In the genomic region with DNA sequence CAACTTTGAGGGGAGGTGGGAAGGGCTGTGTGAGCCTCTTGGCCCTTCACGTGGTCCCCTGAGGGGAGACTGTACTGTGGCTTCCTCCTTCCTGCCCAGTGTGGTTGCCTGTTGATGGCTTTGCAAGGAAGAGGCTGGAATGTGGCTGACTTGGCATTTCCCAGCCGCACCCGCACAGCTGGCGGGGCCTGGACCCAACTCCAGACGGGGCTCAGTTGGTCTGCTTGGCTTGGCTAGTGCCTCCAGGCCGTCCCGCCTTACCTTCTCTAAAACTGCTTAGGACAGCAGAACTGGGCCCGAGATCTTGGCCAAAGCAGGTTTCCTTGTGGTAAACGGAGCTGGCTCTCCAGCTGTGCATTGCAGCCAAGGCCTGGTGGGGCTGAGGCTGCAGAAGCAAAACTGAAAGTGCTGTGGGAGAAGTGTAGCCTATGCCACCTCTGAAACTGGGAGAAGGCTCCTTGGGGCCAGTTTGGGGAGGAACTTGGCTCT, we compare ENCODE assay signal across 9 cellular contexts.
DNase-seq lines count a peak whose midpoint lies in the region; ATAC-seq, FAIRE-seq and TF ChIP-seq lines count a peak whose summit lies in the region.
"Had no signal": no experiment of that assay in that cellular context is flagged by ENCODE, and none has a peak within 500 bp of the region (broad histone marks: within the 10 kb centered on the region; RNA-seq: fewer than 3 reads in every experiment).

No MANE protein-coding gene starts in this region.

- H3K27me3 Mint-ChIP-seq in T-helper 2 cell treated with Interferon-gamma antibody and Interleukin-4, amounts not matched to agents 5 μg/mL and 100 μg/mL, for 36 hours (ENCODE audit: low read depth), result peaks cover 2% of the 10 kb centered on the region

- DNase-seq in ELF-1 (ENCODE audit: low read depth, low spot score), result peak; percentile 75
- DNase-seq in omental fat pad (ENCODE audit: low spot score), result no peak
- DNase-seq in T-helper 2 cell treated with Interferon-gamma antibody and Interleukin-4, amounts not matched to agents 5 μg/mL and 100 μg/mL, for 36 hours (ENCODE audit: low spot score), result no peak
- DNase-seq in activated CD4-positive, alpha-beta T cell treated with anti-CD3 and anti-CD28 coated beads, Interleukin-2, amount 50 U/mL, for 4 hours, result no peak
- DNase-seq in urothelium cell line (ENCODE audit: low spot score), result no peak
- DNase-seq: NCI-H226 had no signal

- peaks cover 13% of the 10 kb centered on the region for H3K4me1 Mint-ChIP-seq in T-helper 2 cell treated with Interferon-gamma antibody and Interleukin-4, amounts not matched to agents 5 μg/mL and 100 μg/mL, for 36 hours (ENCODE audit: low read depth)

- ATAC-seq in HG03159 (IDR thresholded peaks at IDR 0.05; ENCODE audit: unreplicated experiment), result peak; percentile 61
- ATAC-seq in esophagus mucosa, result peak; percentile 61
- peak; percentile 34 for ATAC-seq in omental fat pad (ENCODE audit: low FRiP score)
- ATAC-seq in HG02973 (IDR thresholded peaks at IDR 0.05; ENCODE audit: unreplicated experiment), result no peak

- no peak for FAIRE-seq in urothelium cell line (lab: Jason Lieb, UNC)

- H3K36me3 Mint-ChIP-seq in T-helper 2 cell treated with Interferon-gamma antibody and Interleukin-4, amounts not matched to agents 5 μg/mL and 100 μg/mL, for 36 hours (ENCODE audit: low read depth), result no peaks in the 10 kb centered on the region

- no peak overlapping the region for H3K27ac Mint-ChIP-seq in T-helper 2 cell treated with Interferon-gamma antibody and Interleukin-4, amounts not matched to agents 5 μg/mL and 100 μg/mL, for 36 hours

- no peaks in the 10 kb centered on the region for H3K9me3 Mint-ChIP-seq in T-helper 2 cell treated with Interferon-gamma antibody and Interleukin-4, amounts not matched to agents 5 μg/mL and 100 μg/mL, for 36 hours

- no peak overlapping the region for H3K4me3 Mint-ChIP-seq in T-helper 2 cell treated with Interferon-gamma antibody and Interleukin-4, amounts not matched to agents 5 μg/mL and 100 μg/mL, for 36 hours

- no peak for TF ChIP-seq CTCF in omental fat pad (IDR thresholded peaks at IDR 0.05)
